Comparison of ENCODE assay signal across 17 cellular contexts in the genomic region with DNA sequence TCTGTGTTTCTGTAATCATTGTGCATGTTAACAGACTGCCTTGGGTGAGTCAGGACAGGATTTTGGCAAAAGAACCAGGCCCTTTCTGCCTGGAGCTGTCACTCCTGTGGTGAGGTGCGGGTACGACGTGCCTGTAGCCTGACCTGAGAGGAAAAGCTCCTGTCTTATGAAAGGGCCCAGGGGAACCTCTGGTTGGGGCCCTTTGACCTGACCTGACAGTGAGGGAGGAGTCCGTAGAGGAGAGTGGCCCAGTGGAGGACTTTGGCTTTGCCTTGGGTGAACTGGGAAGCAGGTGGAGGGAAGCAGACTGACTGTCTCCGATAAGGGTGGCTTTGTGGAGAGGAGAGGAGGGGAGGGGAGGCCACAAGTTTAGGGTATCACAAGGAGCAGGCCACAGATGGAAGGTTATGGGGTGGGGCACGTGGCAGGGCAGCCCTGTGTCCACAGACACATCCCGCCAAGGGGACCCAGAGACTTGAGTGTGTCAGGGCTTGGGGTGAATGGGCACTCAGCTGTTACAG. TPM values are rescaled to one million over a fixed set of nuclear protein-coding genes. Genes with fewer than 3 reads are reported as not detected.
A peak's percentile ranks its signal among the peaks of the same experiment; 100 is the strongest.
DNase-seq lines count a peak whose midpoint lies in the region; ATAC-seq and TF ChIP-seq lines count a peak whose summit lies in the region.
"Had no signal": no experiment of that assay in that cellular context is flagged by ENCODE, and none has a peak within 500 bp of the region (broad histone marks: within the 10 kb centered on the region; RNA-seq: fewer than 3 reads in every experiment).

No MANE protein-coding gene starts in this region.

- H3K4me1 ChIP-seq in foreskin keratinocyte: peaks cover 13% of the 10 kb centered on the region
- H3K4me1 ChIP-seq in tibial artery: peaks cover 0 to 46% (median 8%) of the 10 kb centered on the region in 4 donors
- H3K4me1 ChIP-seq: adrenal gland, upper lobe of right lung had no signal

- H3K9me3 Mint-ChIP-seq in activated CD4-positive, alpha-beta T cell treated with anti-CD3 and anti-CD28 coated beads, Interleukin-2, amount 10 ng/mL, durations not matched to agents 7 days and 5 days: no peaks in the 10 kb centered on the region
- H3K9me3 Mint-ChIP-seq in activated CD4-positive, alpha-beta T cell treated with anti-CD3 and anti-CD28 coated beads for 36 hours (ENCODE audit: low read depth): peaks cover 2% of the 10 kb centered on the region
- H3K9me3 Mint-ChIP-seq in activated T-helper 1 cell treated with anti-CD3 and anti-CD28 coated beads, Interleukin-12 subunit alpha, Interleukin-12 subunit beta, Interleukin-2, Interleukin-4 antibody, amounts not matched to agents 30 ng/mL and 10 ng/mL and 1 ng/mL, durations not matched to agents 14 hours and 24 hours and 36 hours: no peaks in the 10 kb centered on the region
- H3K9me3 Mint-ChIP-seq: CD4-positive, alpha-beta T cell had no signal

- peaks cover 0 to 5% (median 0%) of the 10 kb centered on the region in 3 donors for H3K36me3 ChIP-seq in tibial artery
- H3K36me3 ChIP-seq: adrenal gland, upper lobe of right lung had no signal

- TF ChIP-seq CTCF in foreskin keratinocyte (conservative IDR thresholded peaks at IDR 0.05) (no peak), tibial artery (IDR thresholded peaks at IDR 0.05) (no peak)

- CTCF ChIA-PET in activated CD4-positive, alpha-beta T cell treated with anti-CD3 and anti-CD28 coated beads, Interleukin-2, amount 10 ng/mL, durations not matched to agents 7 days and 5 days (lab: Charles Lee): interaction anchor here (2.3 kb wide), 1 partner anchor 17 kb away, joined by 5 read pairs; no protein-coding TSS in a partner anchor
- CTCF ChIA-PET in activated CD4-positive, alpha-beta T cell treated with anti-CD3 and anti-CD28 coated beads for 36 hours (lab: Charles Lee): interaction anchor here (0.9 kb wide), 1 partner anchor 20 kb away, joined by 3 read pairs; no protein-coding TSS in a partner anchor

- ATAC-seq in activated CD4-positive, alpha-beta T cell treated with anti-CD3 and anti-CD28 coated beads for 36 hours: no peak
- ATAC-seq in foreskin keratinocyte (peak; percentile 82), sciatic nerve (peak; percentile 11)
- ATAC-seq: stimulated activated naive B cell treated with anti-CD40 and anti-IgM and Interleukin-4, amounts not matched to agents 10 μg/mL and 1 μg/mL and 100 μg/mL, for 72 hours; upper lobe of right lung had no signal

- H3K4me1 Mint-ChIP-seq in activated CD4-positive, alpha-beta T cell treated with anti-CD3 and anti-CD28 coated beads, Interleukin-2, amount 10 ng/mL, durations not matched to agents 7 days and 5 days: peaks cover 61% of the 10 kb centered on the region
- H3K4me1 Mint-ChIP-seq in activated CD4-positive, alpha-beta T cell treated with anti-CD3 and anti-CD28 coated beads for 36 hours: peaks cover 63% of the 10 kb centered on the region
- H3K4me1 Mint-ChIP-seq in activated T-helper 1 cell treated with anti-CD3 and anti-CD28 coated beads, Interleukin-12 subunit alpha, Interleukin-12 subunit beta, Interleukin-2, Interleukin-4 antibody, amounts not matched to agents 30 ng/mL and 10 ng/mL and 1 ng/mL, durations not matched to agents 14 hours and 24 hours and 36 hours (ENCODE audit: low read depth): peaks cover 79% of the 10 kb centered on the region

- POLR2A ChIA-PET in activated CD4-positive, alpha-beta T cell treated with anti-CD3 and anti-CD28 coated beads, Interleukin-2, amount 10 ng/mL, durations not matched to agents 7 days and 5 days (lab: Charles Lee): no interaction called here
- POLR2A ChIA-PET in activated CD4-positive, alpha-beta T cell treated with anti-CD3 and anti-CD28 coated beads for 36 hours (lab: Charles Lee): no interaction called here

- peaks cover 41% of the 10 kb centered on the region for H3K36me3 Mint-ChIP-seq in activated CD4-positive, alpha-beta T cell treated with anti-CD3 and anti-CD28 coated beads, Interleukin-2, amount 10 ng/mL, durations not matched to agents 7 days and 5 days (ENCODE audit: low read depth)
- H3K36me3 Mint-ChIP-seq in activated CD4-positive, alpha-beta T cell treated with anti-CD3 and anti-CD28 coated beads for 36 hours (ENCODE audit: low read depth): peaks cover 79% of the 10 kb centered on the region
- H3K36me3 Mint-ChIP-seq in activated T-helper 1 cell treated with anti-CD3 and anti-CD28 coated beads, Interleukin-12 subunit alpha, Interleukin-12 subunit beta, Interleukin-2, Interleukin-4 antibody, amounts not matched to agents 30 ng/mL and 10 ng/mL and 1 ng/mL, durations not matched to agents 14 hours and 24 hours and 36 hours (ENCODE audit: low read depth): peaks cover 58% of the 10 kb centered on the region

- no peaks in the 10 kb centered on the region for H3K9me3 ChIP-seq in tibial artery
- H3K9me3 ChIP-seq: adrenal gland, upper lobe of right lung had no signal

- H3K4me3 Mint-ChIP-seq in activated CD4-positive, alpha-beta T cell treated with anti-CD3 and anti-CD28 coated beads, Interleukin-2, amount 10 ng/mL, durations not matched to agents 7 days and 5 days: no peak overlapping the region
- H3K4me3 Mint-ChIP-seq in activated CD4-positive, alpha-beta T cell treated with anti-CD3 and anti-CD28 coated beads for 36 hours: no peak overlapping the region
- H3K4me3 Mint-ChIP-seq in activated T-helper 1 cell treated with anti-CD3 and anti-CD28 coated beads, Interleukin-12 subunit alpha, Interleukin-12 subunit beta, Interleukin-2, Interleukin-4 antibody, amounts not matched to agents 30 ng/mL and 10 ng/mL and 1 ng/mL, durations not matched to agents 14 hours and 24 hours and 36 hours: no peak overlapping the region
- H3K4me3 Mint-ChIP-seq: stimulated activated naive B cell treated with anti-CD40 and anti-IgM and Interleukin-4, amounts not matched to agents 10 μg/mL and 1 μg/mL and 100 μg/mL, for 72 hours had no signal

- H3K4me3 ChIP-seq in tibial artery: no peak overlapping the region
- H3K4me3 ChIP-seq: adrenal gland, SK-N-MC, upper lobe of right lung had no signal

- peak overlapping the region; percentile 39 for H3K27ac Mint-ChIP-seq in activated CD4-positive, alpha-beta T cell treated with anti-CD3 and anti-CD28 coated beads, Interleukin-2, amount 10 ng/mL, durations not matched to agents 7 days and 5 days
- H3K27ac Mint-ChIP-seq in activated CD4-positive, alpha-beta T cell treated with anti-CD3 and anti-CD28 coated beads for 36 hours: no peak overlapping the region
- H3K27ac Mint-ChIP-seq in activated T-helper 1 cell treated with anti-CD3 and anti-CD28 coated beads, Interleukin-12 subunit alpha, Interleukin-12 subunit beta, Interleukin-2, Interleukin-4 antibody, amounts not matched to agents 30 ng/mL and 10 ng/mL and 1 ng/mL, durations not matched to agents 14 hours and 24 hours and 36 hours: peak overlapping the region; percentile 20
- H3K27ac Mint-ChIP-seq: CD4-positive, alpha-beta T cell; stimulated activated naive B cell treated with anti-CD40 and anti-IgM and Interleukin-4, amounts not matched to agents 10 μg/mL and 1 μg/mL and 100 μg/mL, for 72 hours had no signal

- intact Hi-C loops in activated CD4-positive, alpha-beta T cell treated with anti-CD3 and anti-CD28 coated beads for 36 hours (cut with DNase I, micrococcal nuclease): no loop called here
- intact Hi-C loops in activated T-helper 1 cell treated with anti-CD3 and anti-CD28 coated beads, Interleukin-12 subunit alpha, Interleukin-12 subunit beta, Interleukin-2, Interleukin-4 antibody, amounts not matched to agents 30 ng/mL and 10 ng/mL and 1 ng/mL, durations not matched to agents 14 hours and 24 hours and 36 hours (cut with micrococcal nuclease): no loop called here
- intact Hi-C loops in sciatic nerve (cut with DNase I) (no loop called here), tibial artery (cut with DNase I; ENCODE audit: low total_unique reads) (no loop called here)

- H3K27ac ChIP-seq in foreskin keratinocyte (no peak overlapping the region), tibial artery (peak overlapping the region in 1 of 2 donors; percentile 26)
- H3K27ac ChIP-seq: adrenal gland, SK-N-MC, upper lobe of right lung had no signal

- no peaks in the 10 kb centered on the region for H3K27me3 Mint-ChIP-seq in activated CD4-positive, alpha-beta T cell treated with anti-CD3 and anti-CD28 coated beads, Interleukin-2, amount 10 ng/mL, durations not matched to agents 7 days and 5 days
- H3K27me3 Mint-ChIP-seq in activated CD4-positive, alpha-beta T cell treated with anti-CD3 and anti-CD28 coated beads for 36 hours: no peaks in the 10 kb centered on the region
- no peaks in the 10 kb centered on the region for H3K27me3 Mint-ChIP-seq in activated T-helper 1 cell treated with anti-CD3 and anti-CD28 coated beads, Interleukin-12 subunit alpha, Interleukin-12 subunit beta, Interleukin-2, Interleukin-4 antibody, amounts not matched to agents 30 ng/mL and 10 ng/mL and 1 ng/mL, durations not matched to agents 14 hours and 24 hours and 36 hours (ENCODE audit: insufficient read depth)
- H3K27me3 Mint-ChIP-seq: CD4-positive, alpha-beta T cell; stimulated activated naive B cell treated with anti-CD40 and anti-IgM and Interleukin-4, amounts not matched to agents 10 μg/mL and 1 μg/mL and 100 μg/mL, for 72 hours had no signal

- DNase-seq in activated CD4-positive, alpha-beta T cell treated with anti-CD3 and anti-CD28 coated beads, Interleukin-2, amount 10 ng/mL, durations not matched to agents 7 days and 5 days: no peak
- DNase-seq in activated CD4-positive, alpha-beta T cell treated with anti-CD3 and anti-CD28 coated beads for 36 hours: no peak
- no peak for DNase-seq in activated T-helper 1 cell treated with anti-CD3 and anti-CD28 coated beads, Interleukin-12 subunit alpha, Interleukin-12 subunit beta, Interleukin-2, Interleukin-4 antibody, amounts not matched to agents 30 ng/mL and 10 ng/mL and 1 ng/mL, durations not matched to agents 14 hours and 24 hours and 36 hours (ENCODE audit: low spot score)
- DNase-seq in foreskin keratinocyte: peak; percentile 38 to 60
- no peak for DNase-seq in sciatic nerve (ENCODE audit: low spot score)
- no peak for DNase-seq in NCI-H1105 treated with DMSO at 0.1 percent for 48 hours (lab: John Stamatoyannopoulos, UW)
- DNase-seq in NCI-H1417 treated with DMSO at 0.1 percent for 48 hours (lab: John Stamatoyannopoulos, UW): no peak
- no peak for DNase-seq in tibial artery
- DNase-seq: CD4-positive, alpha-beta T cell; dermis blood vessel endothelial cell; HCEC 1CT; Kasumi-1; NCI-H2081 treated with DMSO at 0.1 percent for 48 hours; stimulated activated naive B cell treated with anti-CD40 and anti-IgM and Interleukin-4, amounts not matched to agents 10 μg/mL and 1 μg/mL and 100 μg/mL, for 72 hours; upper lobe of right lung had no signal

- H3K27me3 ChIP-seq in foreskin keratinocyte: no peaks in the 10 kb centered on the region
- H3K27me3 ChIP-seq in tibial artery: no peaks in the 10 kb centered on the region
- H3K27me3 ChIP-seq: adrenal gland, upper lobe of right lung had no signal

RNA-seq across cellular contexts. Expression of gene PFKP, which starts 6.9 kb away (rescaled TPM):
- total RNA-seq in activated CD4-positive, alpha-beta T cell treated with anti-CD3 and anti-CD28 coated beads, Interleukin-2, amount 10 ng/mL, durations not matched to agents 7 days and 5 days: 100 to 1,000 TPM; 173 to 178 TPM
- total RNA-seq in activated CD4-positive, alpha-beta T cell treated with anti-CD3 and anti-CD28 coated beads for 36 hours: 100 to 1,000 TPM; 231 to 239 TPM
- 264 and 267 TPM in 2 replicates for total RNA-seq in activated T-helper 1 cell treated with anti-CD3 and anti-CD28 coated beads, Interleukin-12 subunit alpha, Interleukin-12 subunit beta, Interleukin-2, Interleukin-4 antibody, amounts not matched to agents 30 ng/mL and 10 ng/mL and 1 ng/mL, durations not matched to agents 14 hours and 24 hours and 36 hours
- total RNA-seq in foreskin keratinocyte: 186 and 190 TPM in 2 replicates
- polyA plus RNA-seq in foreskin keratinocyte: 125 and 130 TPM in 2 replicates
- total RNA-seq in sciatic nerve: 41.3 TPM

Comparison
In these comparisons a context has a peak if more than half of its experiments do, and no peak if none do; other contexts are left out.
1. DNase-seq: peak in foreskin keratinocyte (2 of 2); none in activated CD4-positive, alpha-beta T cell treated with anti-CD3 and anti-CD28 coated beads, Interleukin-2, amount 10 ng/mL, durations not matched to agents 7 days and 5 days (single experiment), activated CD4-positive, alpha-beta T cell treated with anti-CD3 and anti-CD28 coated beads for 36 hours (single experiment), activated T-helper 1 cell treated with anti-CD3 and anti-CD28 coated beads, Interleukin-12 subunit alpha, Interleukin-12 subunit beta, Interleukin-2, Interleukin-4 antibody, amounts not matched to agents 30 ng/mL and 10 ng/mL and 1 ng/mL, durations not matched to agents 14 hours and 24 hours and 36 hours (single experiment), sciatic nerve (single experiment), NCI-H1105 treated with DMSO at 0.1 percent for 48 hours (single experiment), NCI-H1417 treated with DMSO at 0.1 percent for 48 hours (single experiment) and tibial artery (0 of 2).